ENCODE assay signal across 9 cellular contexts in genomic region chr17:48037924-48038323, GRCh38. TPM values are rescaled to one million over a fixed set of nuclear protein-coding genes. Genes with fewer than 3 reads are reported as not detected.
DNase-seq lines count a peak whose midpoint lies in the region; ATAC-seq and TF ChIP-seq lines count a peak whose summit lies in the region.
"Had no signal": no experiment of that assay in that cellular context is flagged by ENCODE, and none has a peak within 500 bp of the region (broad histone marks: within the 10 kb centered on the region; RNA-seq: fewer than 3 reads in every experiment).

No MANE protein-coding gene starts in this region.

- peak overlapping the region; percentile 67 for H3K27ac Mint-ChIP-seq in activated CD4-positive, alpha-beta T cell treated with anti-CD3 and anti-CD28 coated beads for 36 hours
- peak overlapping the region; percentile 75 for H3K27ac Mint-ChIP-seq in activated naive CD8-positive, alpha-beta T cell treated with anti-CD3 and anti-CD28 coated beads, Interleukin-2, amount 50 U/mL, for 24 hours

- H3K36me3 Mint-ChIP-seq in activated CD4-positive, alpha-beta T cell treated with anti-CD3 and anti-CD28 coated beads for 36 hours (ENCODE audit: low read depth), result no peaks in the 10 kb centered on the region
- no peaks in the 10 kb centered on the region for H3K36me3 Mint-ChIP-seq in activated naive CD8-positive, alpha-beta T cell treated with anti-CD3 and anti-CD28 coated beads, Interleukin-2, amount 50 U/mL, for 24 hours (ENCODE audit: low read depth)

- 28 to 30% methylated on average over 7 of the region's 8 CpGs for WGBS in thyroid gland, 2 donors

- no peaks in the 10 kb centered on the region for H3K9me3 ChIP-seq in thyroid gland
- H3K9me3 ChIP-seq: BLaER1 had no signal

- H3K27me3 ChIP-seq in kidney epithelial cell (ENCODE audit: control insufficient read depth, insufficient read depth, low read length) (no peaks in the 10 kb centered on the region), thyroid gland (no peaks in the 10 kb centered on the region)

- H3K36me3 ChIP-seq in kidney epithelial cell (ENCODE audit: control insufficient read depth, insufficient read depth, low read length), result no peaks in the 10 kb centered on the region
- H3K36me3 ChIP-seq in thyroid gland, result no peaks in the 10 kb centered on the region
- H3K36me3 ChIP-seq: BLaER1 had no signal

- H3K4me1 ChIP-seq in thyroid gland, result peaks cover 0 to 11% of the 10 kb centered on the region in 2 donors

- H3K4me1 Mint-ChIP-seq in activated CD4-positive, alpha-beta T cell treated with anti-CD3 and anti-CD28 coated beads for 36 hours, result peaks cover 9% of the 10 kb centered on the region
- peaks cover 14% of the 10 kb centered on the region for H3K4me1 Mint-ChIP-seq in activated naive CD8-positive, alpha-beta T cell treated with anti-CD3 and anti-CD28 coated beads, Interleukin-2, amount 50 U/mL, for 24 hours

- CTCF ChIA-PET in activated CD4-positive, alpha-beta T cell treated with anti-CD3 and anti-CD28 coated beads for 36 hours (lab: Charles Lee), result interaction anchor here (0.6 to 4.8 kb wide), 4 partner anchors 9 to 78 kb away, joined by 3 to 47 read pairs (median 6); no protein-coding TSS in a partner anchor

- no peaks in the 10 kb centered on the region for H3K9me3 Mint-ChIP-seq in activated CD4-positive, alpha-beta T cell treated with anti-CD3 and anti-CD28 coated beads for 36 hours (ENCODE audit: low read depth)
- no peaks in the 10 kb centered on the region for H3K9me3 Mint-ChIP-seq in activated naive CD8-positive, alpha-beta T cell treated with anti-CD3 and anti-CD28 coated beads, Interleukin-2, amount 50 U/mL, for 24 hours

- H3K4me3 ChIP-seq in kidney epithelial cell (ENCODE audit: low read depth, low read length), result peak overlapping the region; percentile 18
- H3K4me3 ChIP-seq in thyroid gland (replicated peaks in 1 of 3), result peak overlapping the region in 1 of 3 donors; percentile 68

- peak overlapping the region; percentile 68 for H3K4me3 Mint-ChIP-seq in activated CD4-positive, alpha-beta T cell treated with anti-CD3 and anti-CD28 coated beads for 36 hours
- peak overlapping the region; percentile 76 for H3K4me3 Mint-ChIP-seq in activated naive CD8-positive, alpha-beta T cell treated with anti-CD3 and anti-CD28 coated beads, Interleukin-2, amount 50 U/mL, for 24 hours

- no peak for TF ChIP-seq POLR2A in thyroid gland (IDR thresholded peaks at IDR 0.05)

- POLR2A ChIA-PET in activated CD4-positive, alpha-beta T cell treated with anti-CD3 and anti-CD28 coated beads for 36 hours (lab: Charles Lee), result no interaction called here

- intact Hi-C loops in activated CD4-positive, alpha-beta T cell treated with anti-CD3 and anti-CD28 coated beads for 36 hours (cut with DNase I, micrococcal nuclease), result loop anchor here in 1 of 2 experiments (1.0 kb wide), 1 partner anchor 9 kb away; no protein-coding TSS in a partner anchor
- intact Hi-C loops in thyroid gland (cut with DNase I), result no loop called here

- H3K27ac ChIP-seq in thyroid gland, result peak overlapping the region in 2 of 3 donors; percentile 20 to 45
- H3K27ac ChIP-seq: BLaER1 had no signal

- TF ChIP-seq CTCF in kidney epithelial cell (IDR thresholded peaks at IDR 0.05; ENCODE audit: insufficient read depth, low read length, poor library complexity, severe bottlenecking) (no peak), thyroid gland (IDR thresholded peaks at IDR 0.05) (no peak)

- no peak for DNase-seq in activated CD4-positive, alpha-beta T cell treated with anti-CD3 and anti-CD28 coated beads for 36 hours
- DNase-seq in activated CD4-positive, alpha-beta T cell treated with anti-CD3 and anti-CD28 coated beads, Interleukin-2, amount 50 U/mL, for 48 hours, result no peak
- DNase-seq in activated naive CD8-positive, alpha-beta T cell treated with anti-CD3 and anti-CD28 coated beads, Interleukin-2, amount 50 U/mL, for 24 hours, result no peak
- DNase-seq in kidney epithelial cell (ENCODE audit: low read depth) (no peak), thyroid gland (no peak), COLO829 (ENCODE audit: low spot score) (no peak)
- DNase-seq in stimulated activated CD4-positive, alpha-beta T cell treated with anti-CD3 and anti-CD28 coated beads, Interleukin-4, amount 100 ng/mL, for 4 hours, result no peak

- peaks cover 28% of the 10 kb centered on the region for H3K27me3 Mint-ChIP-seq in activated CD4-positive, alpha-beta T cell treated with anti-CD3 and anti-CD28 coated beads for 36 hours
- H3K27me3 Mint-ChIP-seq in activated naive CD8-positive, alpha-beta T cell treated with anti-CD3 and anti-CD28 coated beads, Interleukin-2, amount 50 U/mL, for 24 hours, result peaks cover 17% of the 10 kb centered on the region

- no peak for ATAC-seq in activated CD4-positive, alpha-beta T cell treated with anti-CD3 and anti-CD28 coated beads for 36 hours
- ATAC-seq in activated naive CD8-positive, alpha-beta T cell treated with anti-CD3 and anti-CD28 coated beads, Interleukin-2, amount 50 U/mL, for 24 hours, result peak; percentile 9
- no peak for ATAC-seq in GM18870 (IDR thresholded peaks at IDR 0.05; ENCODE audit: unreplicated experiment)

RNA-seq across cellular contexts. Expression of gene COPZ2, which starts 0.3 kb away (rescaled TPM):
- total RNA-seq in activated CD4-positive, alpha-beta T cell treated with anti-CD3 and anti-CD28 coated beads for 36 hours, result 1 to 10 TPM; 3.6 to 4.1 TPM
- 3.3 and 3.7 TPM in 2 replicates for total RNA-seq in kidney epithelial cell
- 10 to 100 TPM; 19.3 to 55.8 (median 45.2) TPM for total RNA-seq in thyroid gland

RNA-seq across cellular contexts. Expression of gene NFE2L1, which starts 10.2 kb away (rescaled TPM):
- total RNA-seq in activated CD4-positive, alpha-beta T cell treated with anti-CD3 and anti-CD28 coated beads for 36 hours, result 100 to 1,000 TPM; 100 to 127 TPM
- 228 TPM in 2 replicates for total RNA-seq in kidney epithelial cell
- total RNA-seq in thyroid gland, result 100 to 1,000 TPM; 123 to 168 (median 131) TPM
